Comparison of ENCODE assay signal across 1 cellular context in genomic region chr5:139671096-139671841, GRCh38.
TF ChIP-seq lines count a peak whose summit lies in the region.

No MANE protein-coding gene starts in this region.

TF ChIP-seq in K562, 482 proteins besides CTCF, POLR2A, EP300 and RAD21 (continued from another document):
- TF ChIP-seq ZNF740 (CRISPR knock-in tag; IDR thresholded peaks at IDR 0.05) (0 out of 2 replicates have a peak, but pooled peaks have one; percentile 46), ZNF740 (tag; IDR thresholded peaks at IDR 0.05) (no peak), DDX20 (tag; IDR thresholded peaks at IDR 0.05; ENCODE audit: low read depth) (no peak), HINFP (tag; conservative IDR thresholded peaks at IDR 0.05; ENCODE audit: low read depth) (peak; percentile 88), DACH1 (IDR thresholded peaks at IDR 0.05; ENCODE audit: partially characterized antibody) (no peak), ZNF263 (CRISPR knock-in tag; IDR thresholded peaks at IDR 0.05; ENCODE audit: borderline replicate concordance) (0 out of 2 replicates have a peak, but pooled peaks have one; percentile 2), ZNF445 (CRISPR knock-in tag; IDR thresholded peaks at IDR 0.05; ENCODE audit: low read depth) (0 out of 2 replicates have a peak, but pooled peaks have one; percentile 21)
TF ChIP-seq in K562: peak in this region for 8.
